ENCODE assay signal across 29 cellular contexts in genomic region chr10:96606946-96607345, GRCh38.
"Had no signal": no experiment of that assay in that cellular context is flagged by ENCODE, and none has a peak within 500 bp of the region (broad histone marks: within the 10 kb centered on the region; RNA-seq: fewer than 3 reads in every experiment).

No MANE protein-coding gene starts in this region.

- H3K4me3 ChIP-seq: ascending aorta, left lung, lower lobe of right lung, mucosa of descending colon, ovary, sigmoid colon, spleen, thoracic aorta had no signal

- H3K9me3 ChIP-seq: ascending aorta, left lung, lower lobe of right lung, mucosa of descending colon, neutrophil, ovary, sigmoid colon, spleen, thoracic aorta had no signal

- H3K36me3 ChIP-seq: ascending aorta, brain microvascular endothelial cell, ovary, sigmoid colon, thoracic aorta had no signal

- H3K27ac Mint-ChIP-seq: activated CD4-positive, alpha-beta memory T cell treated with anti-CD3 and anti-CD28 coated beads for 36 hours; activated naive CD4-positive, alpha-beta T cell treated with anti-CD3 and anti-CD28 coated beads for 36 hours; activated naive CD8-positive, alpha-beta T cell treated with anti-CD3 and anti-CD28 coated beads for 36 hours; activated T-helper 1 cell treated with anti-CD3 and anti-CD28 coated beads, Interleukin-12 subunit alpha, Interleukin-12 subunit beta, Interleukin-2, Interleukin-4 antibody, amounts not matched to agents 30 ng/mL and 10 ng/mL and 1 ng/mL, durations not matched to agents 14 hours and 24 hours and 36 hours; endodermal cell; stimulated activated naive CD8-positive, alpha-beta T cell treated with anti-CD3 and anti-CD28 coated beads, Interleukin-15, Interleukin-2, amounts not matched to agents 100 ng/mL and 50 ng/mL, for 24 hours had no signal

- H3K27me3 ChIP-seq: ascending aorta, brain microvascular endothelial cell, left lung, neutrophil, ovary, sigmoid colon, spleen had no signal

- H3K27ac ChIP-seq: ascending aorta, brain microvascular endothelial cell, left lung, lower lobe of right lung, neutrophil, sigmoid colon, spleen, thoracic aorta, VCaP had no signal

- H3K4me1 ChIP-seq: left lung, lower lobe of right lung, sigmoid colon had no signal

- H3K9me3 Mint-ChIP-seq: activated CD4-positive, alpha-beta memory T cell treated with anti-CD3 and anti-CD28 coated beads for 36 hours; activated naive CD4-positive, alpha-beta T cell treated with anti-CD3 and anti-CD28 coated beads for 36 hours; activated naive CD8-positive, alpha-beta T cell treated with anti-CD3 and anti-CD28 coated beads for 36 hours; activated T-helper 1 cell treated with anti-CD3 and anti-CD28 coated beads, Interleukin-12 subunit alpha, Interleukin-12 subunit beta, Interleukin-2, Interleukin-4 antibody, amounts not matched to agents 30 ng/mL and 10 ng/mL and 1 ng/mL, durations not matched to agents 14 hours and 24 hours and 36 hours; endodermal cell; naive B cell; nephron progenitor cell; stimulated activated naive CD8-positive, alpha-beta T cell treated with anti-CD3 and anti-CD28 coated beads, Interleukin-15, Interleukin-2, amounts not matched to agents 100 ng/mL and 50 ng/mL, for 24 hours had no signal

- DNase-seq: activated CD4-positive, alpha-beta memory T cell treated with anti-CD3 and anti-CD28 coated beads for 36 hours; activated CD4-positive, alpha-beta T cell treated with anti-CD3 and anti-CD28 coated beads for 4 hours; activated CD8-positive, alpha-beta memory T cell treated with anti-CD3 and anti-CD28 coated beads, Interleukin-2, amount 50 U/mL, for 4 hours; activated effector memory CD4-positive, alpha-beta T cell treated with anti-CD3 and anti-CD28 coated beads, Interleukin-2, amount 50 U/mL, for 16 hours; activated naive CD4-positive, alpha-beta T cell treated with anti-CD3 and anti-CD28 coated beads for 36 hours; activated naive CD8-positive, alpha-beta T cell treated with anti-CD3 and anti-CD28 coated beads for 36 hours; activated T-cell treated with anti-CD3 and anti-CD28 coated beads, Interleukin-2, amount 50 U/mL, for 1 hour; endodermal cell; head of caudate nucleus; hypothalamus; left lung; lower lobe of right lung; mesenchymal stem cell; mucosa of descending colon; naive B cell; nephron progenitor cell; sigmoid colon; spleen; stimulated activated CD4-positive, alpha-beta T cell treated with anti-CD3 and anti-CD28 coated beads, Interleukin-2, amount 100 ng/mL, for 48 hours had no signal

- H3K4me3 Mint-ChIP-seq: activated CD4-positive, alpha-beta memory T cell treated with anti-CD3 and anti-CD28 coated beads for 36 hours; activated naive CD4-positive, alpha-beta T cell treated with anti-CD3 and anti-CD28 coated beads for 36 hours; activated naive CD8-positive, alpha-beta T cell treated with anti-CD3 and anti-CD28 coated beads for 36 hours; activated T-helper 1 cell treated with anti-CD3 and anti-CD28 coated beads, Interleukin-12 subunit alpha, Interleukin-12 subunit beta, Interleukin-2, Interleukin-4 antibody, amounts not matched to agents 30 ng/mL and 10 ng/mL and 1 ng/mL, durations not matched to agents 14 hours and 24 hours and 36 hours; endodermal cell; nephron progenitor cell; stimulated activated naive CD8-positive, alpha-beta T cell treated with anti-CD3 and anti-CD28 coated beads, Interleukin-15, Interleukin-2, amounts not matched to agents 100 ng/mL and 50 ng/mL, for 24 hours had no signal

- H3K27me3 Mint-ChIP-seq: activated CD4-positive, alpha-beta memory T cell treated with anti-CD3 and anti-CD28 coated beads for 36 hours; activated naive CD8-positive, alpha-beta T cell treated with anti-CD3 and anti-CD28 coated beads for 36 hours; naive B cell; progenitor cell of endocrine pancreas; stimulated activated naive CD8-positive, alpha-beta T cell treated with anti-CD3 and anti-CD28 coated beads, Interleukin-15, Interleukin-2, amounts not matched to agents 100 ng/mL and 50 ng/mL, for 24 hours had no signal

- H3K36me3 Mint-ChIP-seq: activated CD4-positive, alpha-beta memory T cell treated with anti-CD3 and anti-CD28 coated beads for 36 hours; activated naive CD8-positive, alpha-beta T cell treated with anti-CD3 and anti-CD28 coated beads for 36 hours had no signal

- ATAC-seq: esophagus mucosa, left lung, lower lobe of right lung, mucosa of descending colon had no signal
